ENCODE assay signal across 17 cellular contexts in genomic region chr5:149878371-149878770, GRCh38.
DNase-seq lines count a peak whose midpoint lies in the region; ATAC-seq and TF ChIP-seq lines count a peak whose summit lies in the region.
"Had no signal": no experiment of that assay in that cellular context is flagged by ENCODE, and none has a peak within 500 bp of the region (broad histone marks: within the 10 kb centered on the region; RNA-seq: fewer than 3 reads in every experiment).

No MANE protein-coding gene starts in this region.

- H3K4me3 ChIP-seq in Panc1 (ENCODE audit: low read depth in 2 of 2, low read length in 2 of 2) (no peak overlapping the region), dorsolateral prefrontal cortex (no peak overlapping the region)
- H3K4me3 ChIP-seq: heart left ventricle had no signal

- no peaks in the 10 kb centered on the region for H3K27me3 ChIP-seq in Panc1 (ENCODE audit: control insufficient read depth, insufficient read depth, low read length)
- H3K27me3 ChIP-seq in dorsolateral prefrontal cortex: no peaks in the 10 kb centered on the region
- H3K27me3 ChIP-seq: heart left ventricle had no signal

- H3K9me3 ChIP-seq in Panc1 (ENCODE audit: control insufficient read depth, insufficient read depth, low read depth, low read length): no peaks in the 10 kb centered on the region
- H3K9me3 ChIP-seq: heart left ventricle had no signal

- CTCF ChIA-PET in Panc1 (lab: Charles Lee): interaction anchor here (0.6 kb wide), 1 partner anchor 340 kb away, joined by 3 read pairs; no protein-coding TSS in a partner anchor

- H3K36me3 ChIP-seq in Panc1 (ENCODE audit: control insufficient read depth, insufficient read depth, low read length): no peaks in the 10 kb centered on the region
- H3K36me3 ChIP-seq: heart left ventricle had no signal

- H3K4me1 ChIP-seq in Panc1 (ENCODE audit: control insufficient read depth, insufficient read depth, low read length): peaks cover 4% of the 10 kb centered on the region; the same call in 1 of the 2 replicates

- H3K27ac ChIP-seq in Panc1 (ENCODE audit: low read length) (peak overlapping the region; percentile 9; the same call in 1 of the 2 replicates), dorsolateral prefrontal cortex (no peak overlapping the region)
- H3K27ac ChIP-seq: 22Rv1, heart left ventricle had no signal

- no TSS peak for BruUV-seq in Panc1 (replicated peaks; lab: Mats Ljungman, UMichigan)

- DNase-seq in DMS53 (lab: John Stamatoyannopoulos, UW) (peak; percentile 44), DMS53 treated with DMSO at 0.1 percent for 48 hours (lab: John Stamatoyannopoulos, UW; ENCODE audit: unreplicated experiment) (no peak), Panc1 (ENCODE audit: low read depth, low spot score) (no peak), glomerular endothelial cell (ENCODE audit: extremely low read depth, low read depth, low spot score) (peak; percentile 75), pulmonary artery endothelial cell (ENCODE audit: low read depth, low spot score) (peak; percentile 41), dorsolateral prefrontal cortex (no peak), GDM1 (lab: John Stamatoyannopoulos, UW) (no peak)
- DNase-seq: DND-41, heart left ventricle, left ventricle myocardium superior, NCI-H187 treated with DMSO at 0.1 percent for 48 hours, NCI-H510A, SHP77, T-cell had no signal

- intact Hi-C loops in Panc1 (cut with micrococcal nuclease; ENCODE audit: unreplicated experiment) (no loop called here), dorsolateral prefrontal cortex (cut with DNase I) (no loop called here)

- TF ChIP-seq CTCF in Panc1 (IDR thresholded peaks at IDR 0.05) (no peak), dorsolateral prefrontal cortex (IDR thresholded peaks at IDR 0.05 in 54 of 56, conservative IDR thresholded peaks at IDR 0.05 in 2 of 56; ENCODE audit: low read depth in 1 of 56, partially characterized antibody in 56 of 56) (no peak)

- POLR2A ChIA-PET in Panc1 (lab: Charles Lee): no interaction called here

- in situ Hi-C loops in Panc1 (cut with HindIII; ENCODE audit: low pct_unique_long_range_greater_than_20kb, low sequenced_read_pairs): no loop called here

- ATAC-seq in Panc1 (peak; percentile 79), GM21723 (IDR thresholded peaks at IDR 0.05; ENCODE audit: unreplicated experiment) (no peak)
- ATAC-seq: HCT116, left ventricle myocardium superior, T-cell had no signal

Comparison
In these comparisons a context has a peak if more than half of its experiments do, and no peak if none do; other contexts are left out.
1. DNase-seq: peak in DMS53 (single experiment), glomerular endothelial cell (single experiment) and pulmonary artery endothelial cell (single experiment); none in DMS53 treated with DMSO at 0.1 percent for 48 hours (single experiment), Panc1 (single experiment), dorsolateral prefrontal cortex (0 of 10) and GDM1 (single experiment).